ENCODE assay signal across 19 cellular contexts in the genomic region with DNA sequence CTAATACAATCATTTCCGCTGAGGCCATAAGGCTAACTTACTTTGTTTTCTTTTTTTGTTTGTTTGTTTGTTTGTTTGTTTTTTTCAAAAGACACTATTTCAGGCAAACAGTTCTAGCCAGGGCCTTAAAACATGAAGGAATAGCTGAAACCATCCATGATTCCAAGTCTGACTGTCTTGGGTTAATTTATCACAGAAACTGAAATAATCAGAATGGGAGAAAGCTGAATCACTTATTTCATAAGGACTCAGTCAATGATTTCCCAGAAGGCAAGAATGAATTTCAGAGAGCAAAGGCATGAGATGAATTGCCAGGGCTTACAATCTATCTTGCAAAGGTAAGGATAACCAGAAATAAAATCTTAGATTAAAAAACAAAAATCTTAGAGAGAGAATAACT.
"Had no signal": no experiment of that assay in that cellular context is flagged by ENCODE, and none has a peak within 500 bp of the region (broad histone marks: within the 10 kb centered on the region; RNA-seq: fewer than 3 reads in every experiment).

No MANE protein-coding gene starts in this region.

- DNase-seq: KBM-7, MV-4-11, NCI-H1048, NCI-H1105, NCI-H1417, NCI-H1436 treated with DMSO at 0.1 percent for 48 hours, NCI-H1694, NCI-H187 treated with DMSO at 0.1 percent for 48 hours, NCI-H2029 treated with DMSO at 0.1 percent for 48 hours, NCI-H2107, NCI-H2227 treated with DMSO at 0.1 percent for 48 hours, NCI-H510A, NCI-H524 treated with DMSO at 0.1 percent for 48 hours, NCI-H69, NCI-H774, SHP77, SK-N-SH, SW 1271 had no signal

- H3K27ac ChIP-seq: RWPE1 had no signal
